29 cellular contexts compared by ENCODE assay signal in genomic region chr13:106616729-106617128, GRCh38.
"Had no signal": no experiment of that assay in that cellular context is flagged by ENCODE, and none has a peak within 500 bp of the region (broad histone marks: within the 10 kb centered on the region; RNA-seq: fewer than 3 reads in every experiment).

No MANE protein-coding gene starts in this region.

- H3K27me3 ChIP-seq: adrenal gland, body of pancreas, gastroesophageal sphincter had no signal

- H3K9me3 Mint-ChIP-seq: activated CD4-positive, alpha-beta memory T cell treated with anti-CD3 and anti-CD28 coated beads for 36 hours; activated CD4-positive, alpha-beta T cell treated with anti-CD3 and anti-CD28 coated beads, Interleukin-2, amount 10 ng/mL, durations not matched to agents 24 days and 14 days; activated naive CD4-positive, alpha-beta T cell treated with anti-CD3 and anti-CD28 coated beads for 36 hours; activated naive CD4-positive, alpha-beta T cell treated with anti-CD3 and anti-CD28 coated beads, Interleukin-2, amount 50 U/mL, for 24 hours; activated naive CD8-positive, alpha-beta T cell treated with anti-CD3 and anti-CD28 coated beads for 36 hours; activated naive CD8-positive, alpha-beta T cell treated with anti-CD3 and anti-CD28 coated beads, Interleukin-2, amount 50 U/mL, for 24 hours; activated T-helper 1 cell treated with anti-CD3 and anti-CD28 coated beads, Interleukin-12 subunit alpha, Interleukin-12 subunit beta, Interleukin-2, Interleukin-4 antibody, amounts not matched to agents 30 ng/mL and 10 ng/mL and 1 ng/mL, durations not matched to agents 14 hours and 24 hours and 36 hours; activated T-helper 2 cell treated with anti-CD3 and anti-CD28 coated beads, Interferon-gamma antibody, Interleukin-2, Interleukin-4, amounts not matched to agents 10 μg/mL and 5 μg/mL and 100 μg/mL, durations not matched to agents 14 hours and 24 hours and 36 hours had no signal

- H3K36me3 ChIP-seq: adrenal gland, esophagus squamous epithelium, gastroesophageal sphincter had no signal

- DNase-seq: activated CD4-positive, alpha-beta memory T cell treated with anti-CD3 and anti-CD28 coated beads for 36 hours; activated CD4-positive, alpha-beta T cell treated with anti-CD3 and anti-CD28 coated beads for 36 hours; activated CD4-positive, alpha-beta T cell treated with anti-CD3 and anti-CD28 coated beads, Interleukin-2, amount 10 ng/mL, durations not matched to agents 24 days and 14 days; activated CD4-positive, CD25-positive, alpha-beta regulatory T cell; activated CD4-positive, CD25-positive, alpha-beta regulatory T cell treated with anti-CD3 and anti-CD28 coated beads, Interleukin-2, amount 50 U/mL, for 72 hours; activated CD8-positive, alpha-beta memory T cell treated with anti-CD3 and anti-CD28 coated beads, Interleukin-2, amount 10 ng/mL, durations not matched to agents 7 days and 5 days; activated CD8-positive, alpha-beta memory T cell treated with anti-CD3 and anti-CD28 coated beads, Interleukin-2, amount 50 U/mL, for 4 hours; activated CD8-positive, alpha-beta T cell treated with anti-CD3 and anti-CD28 coated beads, Interleukin-2, amount 10 ng/mL, durations not matched to agents 7 days and 5 days; activated effector memory CD4-positive, alpha-beta T cell treated with anti-CD3 and anti-CD28 coated beads, Interleukin-2, amount 50 U/mL, for 16 hours; activated naive CD4-positive, alpha-beta T cell treated with anti-CD3 and anti-CD28 coated beads for 36 hours; activated naive CD8-positive, alpha-beta T cell treated with anti-CD3 and anti-CD28 coated beads for 36 hours; activated naive CD8-positive, alpha-beta T cell treated with anti-CD3 and anti-CD28 coated beads, Interleukin-2, amount 50 U/mL, for 24 hours; activated T-cell treated with anti-CD3 and anti-CD28 coated beads, Interleukin-2, amount 50 U/mL, for 1 hour; activated T-cell treated with anti-CD3 and anti-CD28 coated beads, Interleukin-2, amount 50 U/mL, for 48 hours; adrenal gland; amygdala; aorta; body of pancreas; caudate nucleus; effector CD8-positive, alpha-beta T cell; esophagus squamous epithelium; foreskin melanocyte; T-helper 1 cell; T-helper 2 cell had no signal

- H3K27ac Mint-ChIP-seq: activated CD4-positive, alpha-beta memory T cell treated with anti-CD3 and anti-CD28 coated beads for 36 hours; activated CD4-positive, alpha-beta T cell treated with anti-CD3 and anti-CD28 coated beads for 36 hours; activated CD4-positive, alpha-beta T cell treated with anti-CD3 and anti-CD28 coated beads, Interleukin-2, amount 10 ng/mL, durations not matched to agents 24 days and 14 days; activated CD8-positive, alpha-beta memory T cell treated with anti-CD3 and anti-CD28 coated beads, Interleukin-2, amount 10 ng/mL, durations not matched to agents 7 days and 5 days; activated CD8-positive, alpha-beta T cell treated with anti-CD3 and anti-CD28 coated beads, Interleukin-2, amount 10 ng/mL, durations not matched to agents 7 days and 5 days; activated naive CD4-positive, alpha-beta T cell treated with anti-CD3 and anti-CD28 coated beads for 36 hours; activated naive CD4-positive, alpha-beta T cell treated with anti-CD3 and anti-CD28 coated beads, Interleukin-2, amount 50 U/mL, for 24 hours; activated naive CD8-positive, alpha-beta T cell treated with anti-CD3 and anti-CD28 coated beads for 36 hours; activated naive CD8-positive, alpha-beta T cell treated with anti-CD3 and anti-CD28 coated beads, Interleukin-2, amount 50 U/mL, for 24 hours; activated T-helper 1 cell treated with anti-CD3 and anti-CD28 coated beads, Interleukin-12 subunit alpha, Interleukin-12 subunit beta, Interleukin-2, Interleukin-4 antibody, amounts not matched to agents 30 ng/mL and 10 ng/mL and 1 ng/mL, durations not matched to agents 14 hours and 24 hours and 36 hours; activated T-helper 2 cell treated with anti-CD3 and anti-CD28 coated beads, Interferon-gamma antibody, Interleukin-2, Interleukin-4, amounts not matched to agents 10 μg/mL and 5 μg/mL and 100 μg/mL, durations not matched to agents 14 hours and 24 hours and 36 hours had no signal

- H3K4me3 ChIP-seq: adrenal gland, body of pancreas, esophagus squamous epithelium, gastroesophageal sphincter had no signal

- H3K36me3 Mint-ChIP-seq: activated CD4-positive, alpha-beta memory T cell treated with anti-CD3 and anti-CD28 coated beads for 36 hours; activated CD8-positive, alpha-beta memory T cell treated with anti-CD3 and anti-CD28 coated beads, Interleukin-2, amount 10 ng/mL, durations not matched to agents 7 days and 5 days; activated naive CD4-positive, alpha-beta T cell treated with anti-CD3 and anti-CD28 coated beads, Interleukin-2, amount 50 U/mL, for 24 hours; activated naive CD8-positive, alpha-beta T cell treated with anti-CD3 and anti-CD28 coated beads for 36 hours had no signal

- H3K4me1 Mint-ChIP-seq: activated CD4-positive, alpha-beta T cell treated with anti-CD3 and anti-CD28 coated beads for 36 hours; activated naive CD8-positive, alpha-beta T cell treated with anti-CD3 and anti-CD28 coated beads for 36 hours had no signal

- H3K27ac ChIP-seq: adrenal gland, body of pancreas, epithelial cell of prostate, esophagus squamous epithelium, gastroesophageal sphincter had no signal

- H3K4me3 Mint-ChIP-seq: activated CD4-positive, alpha-beta memory T cell treated with anti-CD3 and anti-CD28 coated beads for 36 hours; activated CD4-positive, alpha-beta T cell treated with anti-CD3 and anti-CD28 coated beads for 36 hours; activated CD4-positive, alpha-beta T cell treated with anti-CD3 and anti-CD28 coated beads, Interleukin-2, amount 10 ng/mL, durations not matched to agents 24 days and 14 days; activated CD8-positive, alpha-beta memory T cell treated with anti-CD3 and anti-CD28 coated beads, Interleukin-2, amount 10 ng/mL, durations not matched to agents 7 days and 5 days; activated CD8-positive, alpha-beta T cell treated with anti-CD3 and anti-CD28 coated beads, Interleukin-2, amount 10 ng/mL, durations not matched to agents 7 days and 5 days; activated naive CD4-positive, alpha-beta T cell treated with anti-CD3 and anti-CD28 coated beads for 36 hours; activated naive CD4-positive, alpha-beta T cell treated with anti-CD3 and anti-CD28 coated beads, Interleukin-2, amount 50 U/mL, for 24 hours; activated naive CD8-positive, alpha-beta T cell treated with anti-CD3 and anti-CD28 coated beads for 36 hours; activated naive CD8-positive, alpha-beta T cell treated with anti-CD3 and anti-CD28 coated beads, Interleukin-2, amount 50 U/mL, for 24 hours; activated T-helper 1 cell treated with anti-CD3 and anti-CD28 coated beads, Interleukin-12 subunit alpha, Interleukin-12 subunit beta, Interleukin-2, Interleukin-4 antibody, amounts not matched to agents 30 ng/mL and 10 ng/mL and 1 ng/mL, durations not matched to agents 14 hours and 24 hours and 36 hours had no signal

- H3K9me3 ChIP-seq: adrenal gland, body of pancreas, esophagus squamous epithelium, gastroesophageal sphincter had no signal

- ATAC-seq: activated CD4-positive, alpha-beta T cell treated with anti-CD3 and anti-CD28 coated beads for 36 hours; activated CD8-positive, alpha-beta memory T cell treated with anti-CD3 and anti-CD28 coated beads, Interleukin-2, amount 10 ng/mL, durations not matched to agents 7 days and 5 days; activated CD8-positive, alpha-beta T cell treated with anti-CD3 and anti-CD28 coated beads, Interleukin-2, amount 10 ng/mL, durations not matched to agents 7 days and 5 days; activated naive CD8-positive, alpha-beta T cell treated with anti-CD3 and anti-CD28 coated beads, Interleukin-2, amount 50 U/mL, for 24 hours; body of pancreas; gastroesophageal sphincter had no signal
